In genomic region chr6:166862978-166863530, GRCh38 we compare ENCODE assay signal across 1 cellular context.
A peak's percentile ranks its signal among the peaks of the same experiment; 100 is the strongest.
TF ChIP-seq lines count a peak whose summit lies in the region.

No MANE protein-coding gene starts in this region.

TF ChIP-seq in HEK293, 187 proteins besides CTCF, POLR2A, EP300 and RAD21 (continued from another document):
- TF ChIP-seq ZNF704 (tag by site-specific recombination; IDR thresholded peaks at IDR 0.05) (no peak), PRDM10 (tag by site-specific recombination; IDR thresholded peaks at IDR 0.05) (0 out of 2 replicates have a peak, but pooled peaks have one; percentile 14)
